ENCODE assay signal across 8 cellular contexts in the genomic region with DNA sequence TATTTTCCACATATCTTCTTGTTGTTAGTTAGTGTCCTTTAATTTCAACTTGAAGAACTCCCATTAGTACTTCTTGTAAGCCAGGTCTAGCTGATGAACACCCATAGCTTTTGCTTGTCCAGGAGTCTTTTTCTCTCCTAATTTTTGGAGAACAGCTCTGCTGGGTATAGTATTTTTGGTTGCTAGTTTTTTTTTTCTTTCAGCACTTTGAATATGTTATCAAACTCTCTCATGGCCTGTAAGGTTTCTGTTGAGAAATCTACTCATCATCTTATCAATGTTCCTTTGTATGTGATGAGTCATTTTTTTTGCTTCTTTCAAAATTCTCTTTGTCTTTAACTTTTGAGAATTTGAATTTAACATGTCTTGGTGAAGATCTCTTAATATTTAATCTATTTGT. TPM values are rescaled to one million over a fixed set of nuclear protein-coding genes. Genes with fewer than 3 reads are reported as not detected.
"Had no signal": no experiment of that assay in that cellular context is flagged by ENCODE, and none has a peak within 500 bp of the region (broad histone marks: within the 10 kb centered on the region; RNA-seq: fewer than 3 reads in every experiment).

No MANE protein-coding gene starts in this region.

- H3K27ac ChIP-seq: HL-60, KMS-11 had no signal

- H3K9ac ChIP-seq: KMS-11 had no signal

- H3K4me2 ChIP-seq: KMS-11 had no signal

- FAIRE-seq: HTR-8/SVneo, K562 had no signal

- DNase-seq: IMR-90, KBM-7, KG1 had no signal

- H3K4me3 ChIP-seq: K562 had no signal

- ATAC-seq: K562 had no signal

RNA-seq across cellular contexts. Expression of a gene that starts 31.8 kb away (rescaled TPM):
- total RNA-seq: IMR-90 had no signal
- polyA plus RNA-seq: IgD-negative memory B cell, IMR-90 had no signal
